In the genomic region with DNA sequence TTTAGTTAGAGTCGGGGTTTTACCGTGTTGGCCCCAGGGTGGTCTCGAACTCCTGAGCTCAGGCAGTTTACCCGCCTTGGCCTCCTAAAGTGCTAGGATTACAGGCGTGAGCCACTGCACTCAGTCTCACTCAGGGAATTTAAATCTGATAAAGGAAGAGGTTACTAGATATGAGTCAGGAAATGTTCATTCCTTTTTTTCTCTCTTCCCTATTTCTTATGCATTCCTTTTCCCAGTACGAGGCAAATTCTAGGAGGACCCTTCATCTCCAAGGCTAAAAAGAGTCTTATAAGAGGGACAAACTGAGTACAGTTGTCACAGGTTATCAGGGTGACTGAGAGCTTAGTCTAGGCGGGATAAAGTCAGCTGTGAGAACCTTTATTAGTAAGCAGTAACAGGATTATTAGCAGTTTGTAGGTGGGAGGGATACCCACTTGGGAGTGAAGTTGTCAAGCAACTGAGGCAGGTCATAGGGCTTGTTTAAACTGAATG, we compare ENCODE assay signal across 9 cellular contexts. TPM values are rescaled to one million over a fixed set of nuclear protein-coding genes. Genes with fewer than 3 reads are reported as not detected.
DNase-seq lines count a peak whose midpoint lies in the region; ATAC-seq, FAIRE-seq and TF ChIP-seq lines count a peak whose summit lies in the region.
"Had no signal": no experiment of that assay in that cellular context is flagged by ENCODE, and none has a peak within 500 bp of the region (broad histone marks: within the 10 kb centered on the region; RNA-seq: fewer than 3 reads in every experiment).

No MANE protein-coding gene starts in this region.

- 62 to 72% (median 70%) methylated on average over 7 of the region's 7 CpGs for WGBS in spleen, 5 donors

- peaks cover 4% of the 10 kb centered on the region for H3K9me3 Mint-ChIP-seq in activated B cell treated with CpG ODN at 0.5 μM for 24 hours

- peaks cover 46% of the 10 kb centered on the region for H3K4me1 Mint-ChIP-seq in activated B cell treated with CpG ODN at 0.5 μM for 24 hours

- TF ChIP-seq CTCF in activated B cell treated with CpG ODN at 0.5 μM for 24 hours (IDR thresholded peaks at IDR 0.05) (no peak), right atrium auricular region (IDR thresholded peaks at IDR 0.05) (no peak), spleen (IDR thresholded peaks at IDR 0.05 in 8 of 11, conservative IDR thresholded peaks at IDR 0.05 in 3 of 11) (no peak), A673 (conservative IDR thresholded peaks at IDR 0.05; ENCODE audit: low read depth, low read length) (no peak)

- H3K9me3 ChIP-seq in right atrium auricular region (no peaks in the 10 kb centered on the region), spleen (no peaks in the 10 kb centered on the region), A673 (ENCODE audit: low read depth, low read length, poor library complexity, severe bottlenecking) (no peaks in the 10 kb centered on the region)

- no peaks in the 10 kb centered on the region for H3K27me3 Mint-ChIP-seq in activated B cell treated with CpG ODN at 0.5 μM for 24 hours

- H3K36me3 ChIP-seq in right atrium auricular region = no peaks in the 10 kb centered on the region
- no peaks in the 10 kb centered on the region for H3K36me3 ChIP-seq in spleen
- H3K36me3 ChIP-seq in A673 (ENCODE audit: insufficient read depth, low read length, poor library complexity, severe bottlenecking) = no peaks in the 10 kb centered on the region

- POLR2A ChIA-PET in activated B cell treated with CpG ODN at 0.5 μM for 24 hours (lab: Charles Lee) (interaction anchor here (0.6 to 2.0 kb wide), 5 partner anchors 8 to 111 kb away, joined by 3 to 17 read pairs (median 4); a partner anchor contains a TSS), A673 (lab: Charles Lee; ENCODE audit: low non-redundant PET) (no interaction called here)

- H3K36me3 Mint-ChIP-seq in activated B cell treated with CpG ODN at 0.5 μM for 24 hours (ENCODE audit: low read depth) = no peaks in the 10 kb centered on the region

- CTCF ChIA-PET in activated B cell treated with CpG ODN at 0.5 μM for 24 hours (lab: Charles Lee) = interaction anchor here (0.7 to 3.7 kb wide), 3 partner anchors 18 to 111 kb away, joined by 3 to 9 read pairs (median 3); no protein-coding TSS in a partner anchor
- CTCF ChIA-PET in A673 (lab: Charles Lee) = interaction anchor here (0.6 kb wide), 1 partner anchor 281 kb away, joined by 4 read pairs; no protein-coding TSS in a partner anchor

- TF ChIP-seq POLR2A in H54 (IDR thresholded peaks at IDR 0.05; ENCODE audit: low read depth, low read length) (no peak), spleen (IDR thresholded peaks at IDR 0.05) (no peak)

- peak overlapping the region; percentile 83 for H3K27ac Mint-ChIP-seq in activated B cell treated with CpG ODN at 0.5 μM for 24 hours

- intact Hi-C loops in activated B cell treated with CpG ODN at 0.5 μM for 24 hours (cut with micrococcal nuclease) = loop anchor here (2.0 to 10.0 kb wide), 3 partner anchors 17 to 359 kb away; a partner anchor contains a TSS
- intact Hi-C loops in spleen (cut with DNase I; ENCODE audit: low total_unique reads) = no loop called here
- intact Hi-C loops in A673 (cut with micrococcal nuclease; ENCODE audit: unreplicated experiment) = no loop called here

- H3K4me1 ChIP-seq in right atrium auricular region (peaks cover 0 to 65% of the 10 kb centered on the region in 2 donors), spleen (peaks cover 34 to 69% (median 63%) of the 10 kb centered on the region in 6 donors), A673 (ENCODE audit: insufficient read depth, low read length, poor library complexity, severe bottlenecking) (peaks cover 15% of the 10 kb centered on the region)

- peak; percentile 58 for FAIRE-seq in H54 (lab: Jason Lieb, UNC)

- no peak overlapping the region for H3K4me3 Mint-ChIP-seq in activated B cell treated with CpG ODN at 0.5 μM for 24 hours

- no peak for ATAC-seq in activated B cell treated with CpG ODN at 0.5 μM for 24 hours (ENCODE audit: low read depth)

- DNase-seq in H54 (ENCODE audit: insufficient read length, low spot score) (no peak), activated B cell treated with CpG ODN at 0.5 μM for 24 hours (no peak), right atrium auricular region (ENCODE audit: low spot score) (no peak), spleen (no peak), NOMO-1 treated with dmso at 0.1 percent for 144 hours (lab: John Stamatoyannopoulos, UW; ENCODE audit: unreplicated experiment) (no peak), NCI-H2107 treated with DMSO at 0.1 percent for 48 hours (lab: John Stamatoyannopoulos, UW; ENCODE audit: unreplicated experiment) (no peak), NCI-H524 (lab: John Stamatoyannopoulos, UW) (no peak), A673 (ENCODE audit: low spot score) (no peak)
- DNase-seq: activated CD4-positive, alpha-beta T cell treated with anti-CD3 and anti-CD28 coated beads for 1 hour had no signal

- H3K27ac ChIP-seq in right atrium auricular region = peak overlapping the region; percentile 80 to 87
- peak overlapping the region; percentile 21 to 89 (median 88) for H3K27ac ChIP-seq in spleen
- H3K27ac ChIP-seq in A673 (ENCODE audit: low read depth, low read length, poor library complexity, severe bottlenecking) = no peak overlapping the region

- H3K4me3 ChIP-seq in right atrium auricular region (peak overlapping the region; percentile 5 to 32), spleen (no peak overlapping the region), A673 (ENCODE audit: low read depth, low read length, poor library complexity, severe bottlenecking) (no peak overlapping the region)

- no peaks in the 10 kb centered on the region for H3K27me3 ChIP-seq in right atrium auricular region
- H3K27me3 ChIP-seq in spleen (replicated peaks in 1 of 7) = no peaks in the 10 kb centered on the region
- no peaks in the 10 kb centered on the region for H3K27me3 ChIP-seq in A673 (replicated peaks; ENCODE audit: insufficient read depth, low read depth, low read length, poor library complexity)

- no TSS peak for BruUV-seq in A673 (replicated peaks; lab: Mats Ljungman, UMichigan)

RNA-seq across cellular contexts. Expression of a gene that starts 9.1 kb away (rescaled TPM):
- total RNA-seq in activated B cell treated with CpG ODN at 0.5 μM for 24 hours (235 and 286 TPM in 2 replicates), right atrium auricular region (100 to 1,000 TPM; 273 to 278 TPM), spleen (100 to 1,000 TPM; 363 to 641 (median 446) TPM), A673 (2021) (261 and 265 TPM in 2 replicates)
- 10 to 100 TPM; 50.8 to 77.9 (median 72.9) TPM for polyA plus RNA-seq in spleen

Comparison
In these comparisons a context has a peak if more than half of its experiments do, and no peak if none do; other contexts are left out.
1. H3K4me3 ChIP-seq: peak in right atrium auricular region (2 of 2); none in spleen (0 of 8) and A673 (single experiment).